19 cellular contexts compared by ENCODE assay signal in genomic region chr7:37376386-37376785, GRCh38.
A peak's percentile ranks its signal among the peaks of the same experiment; 100 is the strongest.
DNase-seq lines count a peak whose midpoint lies in the region; ATAC-seq and TF ChIP-seq lines count a peak whose summit lies in the region.
"Had no signal": no experiment of that assay in that cellular context is flagged by ENCODE, and none has a peak within 500 bp of the region (broad histone marks: within the 10 kb centered on the region; RNA-seq: fewer than 3 reads in every experiment).

No MANE protein-coding gene starts in this region.

- peak overlapping the region; percentile 48 for H3K27ac Mint-ChIP-seq in activated CD4-positive, alpha-beta T cell treated with anti-CD3 and anti-CD28 coated beads, Interleukin-2, amount 10 ng/mL, durations not matched to agents 24 days and 14 days
- peak overlapping the region; percentile 49 for H3K27ac Mint-ChIP-seq in activated naive CD4-positive, alpha-beta T cell treated with anti-CD3 and anti-CD28 coated beads, Interleukin-2, amount 50 U/mL, for 24 hours
- no peak overlapping the region for H3K27ac Mint-ChIP-seq in Calu3 (ENCODE audit: unreplicated experiment)

- H3K36me3 ChIP-seq in heart right ventricle = no peaks in the 10 kb centered on the region
- H3K36me3 ChIP-seq: right lobe of liver had no signal

- no peaks in the 10 kb centered on the region for H3K27me3 Mint-ChIP-seq in activated CD4-positive, alpha-beta T cell treated with anti-CD3 and anti-CD28 coated beads, Interleukin-2, amount 10 ng/mL, durations not matched to agents 24 days and 14 days
- H3K27me3 Mint-ChIP-seq in activated naive CD4-positive, alpha-beta T cell treated with anti-CD3 and anti-CD28 coated beads, Interleukin-2, amount 50 U/mL, for 24 hours = no peaks in the 10 kb centered on the region
- H3K27me3 Mint-ChIP-seq in Calu3 (ENCODE audit: unreplicated experiment) = no peaks in the 10 kb centered on the region

- no peaks in the 10 kb centered on the region for H3K27me3 ChIP-seq in heart right ventricle
- H3K27me3 ChIP-seq: right lobe of liver had no signal

- peaks cover 0 to 22% (median 14%) of the 10 kb centered on the region in 11 donors for H3K9me3 ChIP-seq in heart right ventricle
- H3K9me3 ChIP-seq: right lobe of liver had no signal

- TF ChIP-seq CTCF in heart right ventricle (IDR thresholded peaks at IDR 0.05) = no peak
- no peak for TF ChIP-seq CTCF in Calu3 (IDR thresholded peaks at IDR 0.05; ENCODE audit: unreplicated experiment)

- no peak overlapping the region for H3K27ac ChIP-seq in heart right ventricle
- H3K27ac ChIP-seq: left ventricle myocardium inferior, right lobe of liver had no signal

- 91 to 94% methylated on average over 8 of the region's 8 CpGs for WGBS in heart right ventricle, 2 donors

- BruUV-seq in Calu3 (replicated peaks; lab: Mats Ljungman, UMichigan) = no TSS peak

- peaks cover 34% of the 10 kb centered on the region for H3K36me3 Mint-ChIP-seq in activated CD4-positive, alpha-beta T cell treated with anti-CD3 and anti-CD28 coated beads, Interleukin-2, amount 10 ng/mL, durations not matched to agents 24 days and 14 days (ENCODE audit: low read depth)
- H3K36me3 Mint-ChIP-seq in activated naive CD4-positive, alpha-beta T cell treated with anti-CD3 and anti-CD28 coated beads, Interleukin-2, amount 50 U/mL, for 24 hours = peaks cover 31% of the 10 kb centered on the region
- H3K36me3 Mint-ChIP-seq in Calu3 (ENCODE audit: insufficient read depth, unreplicated experiment) = no peaks in the 10 kb centered on the region

- ATAC-seq in heart right ventricle = no peak
- ATAC-seq: right lobe of liver had no signal

- H3K4me1 Mint-ChIP-seq in activated CD4-positive, alpha-beta T cell treated with anti-CD3 and anti-CD28 coated beads, Interleukin-2, amount 10 ng/mL, durations not matched to agents 24 days and 14 days = peaks cover 23% of the 10 kb centered on the region
- peaks cover 65% of the 10 kb centered on the region for H3K4me1 Mint-ChIP-seq in activated naive CD4-positive, alpha-beta T cell treated with anti-CD3 and anti-CD28 coated beads, Interleukin-2, amount 50 U/mL, for 24 hours
- H3K4me1 Mint-ChIP-seq in Calu3 (ENCODE audit: low read depth, unreplicated experiment) = no peaks in the 10 kb centered on the region

- peak overlapping the region; percentile 14 for H3K4me3 Mint-ChIP-seq in activated CD4-positive, alpha-beta T cell treated with anti-CD3 and anti-CD28 coated beads, Interleukin-2, amount 10 ng/mL, durations not matched to agents 24 days and 14 days
- H3K4me3 Mint-ChIP-seq in activated naive CD4-positive, alpha-beta T cell treated with anti-CD3 and anti-CD28 coated beads, Interleukin-2, amount 50 U/mL, for 24 hours = no peak overlapping the region
- H3K4me3 Mint-ChIP-seq in Calu3 (ENCODE audit: low read depth, unreplicated experiment) = no peak overlapping the region
- H3K4me3 Mint-ChIP-seq: CD14-positive monocyte had no signal

- H3K9me3 Mint-ChIP-seq in activated CD4-positive, alpha-beta T cell treated with anti-CD3 and anti-CD28 coated beads, Interleukin-2, amount 10 ng/mL, durations not matched to agents 24 days and 14 days = peaks cover 25% of the 10 kb centered on the region
- H3K9me3 Mint-ChIP-seq in activated naive CD4-positive, alpha-beta T cell treated with anti-CD3 and anti-CD28 coated beads, Interleukin-2, amount 50 U/mL, for 24 hours = peaks cover 6% of the 10 kb centered on the region
- H3K9me3 Mint-ChIP-seq in Calu3 (ENCODE audit: low read depth, unreplicated experiment) = peaks cover 8% of the 10 kb centered on the region

- CTCF ChIA-PET in Calu3 (lab: Charles Lee) = no interaction called here

- H3K4me1 ChIP-seq in heart right ventricle = peaks cover 0 to 6% (median 0%) of the 10 kb centered on the region in 9 donors
- H3K4me1 ChIP-seq: left ventricle myocardium inferior had no signal

- no peak overlapping the region for H3K4me3 ChIP-seq in heart right ventricle
- H3K4me3 ChIP-seq: left ventricle myocardium inferior, right lobe of liver had no signal

- DNase-seq in activated CD4-positive, alpha-beta T cell treated with anti-CD3 and anti-CD28 coated beads, Interleukin-2, amount 10 ng/mL, durations not matched to agents 24 days and 14 days = no peak
- DNase-seq in activated CD4-positive, alpha-beta T cell treated with anti-CD3 and anti-CD28 coated beads for 1 hour = no peak
- peak; percentile 16 for DNase-seq in RKO (ENCODE audit: low spot score)
- peak; percentile 24 for DNase-seq in stimulated activated CD4-positive, alpha-beta T cell treated with anti-CD3 and anti-CD28 coated beads, Interleukin-4, amount 100 ng/mL, for 1 hour
- DNase-seq in heart right ventricle = no peak
- DNase-seq in NCI-H510A treated with DMSO at 0.1 percent for 48 hours (lab: John Stamatoyannopoulos, UW) = no peak
- no peak for DNase-seq in Calu3
- DNase-seq: amygdala, cerebellar nuclear complex, DMS79, left ventricle myocardium inferior, NCI-H1048, NCI-H2081, NCI-H526, occipital lobe, right lobe of liver, SK-N-SH had no signal

- intact Hi-C loops in activated CD4-positive, alpha-beta T cell treated with anti-CD3 and anti-CD28 coated beads, Interleukin-2, amount 10 ng/mL, durations not matched to agents 24 days and 14 days (cut with micrococcal nuclease) = loop anchor here (2.0 kb wide), 2 partner anchors 14 to 18 kb away; no protein-coding TSS in a partner anchor
- intact Hi-C loops in heart right ventricle (cut with DNase I) = no loop called here
- intact Hi-C loops in Calu3 (cut with micrococcal nuclease; ENCODE audit: unreplicated experiment) = no loop called here

Comparison
In these comparisons a context has a peak if more than half of its experiments do, and no peak if none do; other contexts are left out.
1. DNase-seq: peak in RKO (single experiment) and stimulated activated CD4-positive, alpha-beta T cell treated with anti-CD3 and anti-CD28 coated beads, Interleukin-4, amount 100 ng/mL, for 1 hour (single experiment); none in activated CD4-positive, alpha-beta T cell treated with anti-CD3 and anti-CD28 coated beads, Interleukin-2, amount 10 ng/mL, durations not matched to agents 24 days and 14 days (single experiment), activated CD4-positive, alpha-beta T cell treated with anti-CD3 and anti-CD28 coated beads for 1 hour (single experiment), heart right ventricle (0 of 2), NCI-H510A treated with DMSO at 0.1 percent for 48 hours (single experiment) and Calu3 (single experiment).